ENCODE assay signal across 4 cellular contexts in genomic region chr20:32594669-32595068, GRCh38.
TF ChIP-seq lines count a peak whose summit lies in the region.
"Not testable (repeated sequence)": the region's sequence is repeated elsewhere in the genome, so short reads cannot be mapped to it uniquely, and the experiment has no call there.

No MANE protein-coding gene starts in this region.

TF ChIP-seq in HEK293, 187 proteins besides CTCF, POLR2A, EP300 and RAD21:
- peak; percentile 82 for TF ChIP-seq ZNF121 (tag by site-specific recombination; IDR thresholded peaks at IDR 0.05)

TF ChIP-seq in WTC11, 78 proteins besides CTCF, POLR2A, EP300 and RAD21:
- TF ChIP-seq ZNF121 (CRISPR knock-in tag; IDR thresholded peaks at IDR 0.05): peak; percentile 60; the same call in 1 of the 2 replicates

TF ChIP-seq in K562, 482 proteins besides CTCF, POLR2A, EP300 and RAD21:
- TF ChIP-seq ZNF121 (CRISPR knock-in tag; conservative IDR thresholded peaks at IDR 0.05): peak; percentile 71; the same call in 1 of the 2 replicates

TF ChIP-seq in HepG2, 621 proteins besides CTCF, POLR2A, EP300 and RAD21:
- TF ChIP-seq FOXP1 (IDR thresholded peaks at IDR 0.05) (0 out of 2 replicates have a peak, but pooled peaks have one; percentile 29), ZNF770 (CRISPR knock-in tag; IDR thresholded peaks at IDR 0.05) (peak; percentile 22; the same call in 1 of the 2 replicates)
- TF ChIP-seq FOXP1 (CRISPR knock-in tag; IDR thresholded peaks at IDR 0.05): not testable (repeated sequence)
